10 cellular contexts compared by ENCODE assay signal in genomic region chr18:59927246-59927825, GRCh38. TPM values are rescaled to one million over a fixed set of nuclear protein-coding genes. Genes with fewer than 3 reads are reported as not detected.
DNase-seq lines count a peak whose midpoint lies in the region; ATAC-seq, FAIRE-seq and TF ChIP-seq lines count a peak whose summit lies in the region.
"Had no signal": no experiment of that assay in that cellular context is flagged by ENCODE, and none has a peak within 500 bp of the region (broad histone marks: within the 10 kb centered on the region; RNA-seq: fewer than 3 reads in every experiment).

No MANE protein-coding gene starts in this region.

- peak; percentile 90 to 92 for ATAC-seq in activated naive CD4-positive, alpha-beta T cell treated with anti-CD3 and anti-CD28 coated beads, Interleukin-2, amount 50 U/mL, for 72 hours
- ATAC-seq in HG02885 (IDR thresholded peaks at IDR 0.05; ENCODE audit: poor library complexity, unreplicated experiment) (peak; percentile 78), mucosa of descending colon (no peak)
- ATAC-seq in activated T-cell treated with anti-CD3 and anti-CD28 coated beads, Interleukin-2, amount 50 U/mL, for 72 hours (replicated peaks in 1 of 2): peak; percentile 81 to 91

- DNase-seq in activated naive CD4-positive, alpha-beta T cell treated with anti-CD3 and anti-CD28 coated beads, Interleukin-2, amount 50 U/mL, for 72 hours (ENCODE audit: low spot score in 2 of 2): peak; percentile 41 to 61
- DNase-seq in activated naive CD4-positive, alpha-beta T cell treated with anti-CD3 and anti-CD28 coated beads, Interleukin-2, amount 50 U/mL, for 16 hours: no peak
- peak; percentile 51 to 56 for DNase-seq in activated T-cell treated with anti-CD3 and anti-CD28 coated beads, Interleukin-2, amount 50 U/mL, for 72 hours
- peak; percentile 45 for DNase-seq in stimulated activated CD8-positive, alpha-beta memory T cell treated with anti-CD3 and anti-CD28 coated beads, Interleukin-4, amount 100 ng/mL, for 48 hours
- DNase-seq in HTR-8/SVneo (ENCODE audit: insufficient read length, low spot score) (no peak), Caco-2 (no peak), mucosa of descending colon (no peak)
- DNase-seq: DND-41, NCI-H69 had no signal

- H3K4me1 ChIP-seq in Caco-2 (no peaks in the 10 kb centered on the region), mucosa of descending colon (ENCODE audit: low read depth) (no peaks in the 10 kb centered on the region)

- intact Hi-C loops in Caco-2 (cut with micrococcal nuclease; ENCODE audit: unreplicated experiment) (no loop called here), mucosa of descending colon (cut with DNase I, micrococcal nuclease) (no loop called here)

- H3K9me3 ChIP-seq in Caco-2: no peaks in the 10 kb centered on the region
- H3K9me3 ChIP-seq in mucosa of descending colon: no peaks in the 10 kb centered on the region

- H3K27ac Mint-ChIP-seq in activated naive CD4-positive, alpha-beta T cell treated with anti-CD3 and anti-CD28 coated beads, Interleukin-2, amount 50 U/mL, for 72 hours: peak overlapping the region; percentile 80 to 83
- peak overlapping the region; percentile 55 for H3K27ac Mint-ChIP-seq in activated T-cell treated with anti-CD3 and anti-CD28 coated beads, Interleukin-2, amount 50 U/mL, for 72 hours
- H3K27ac Mint-ChIP-seq in Caco-2 (ENCODE audit: unreplicated experiment): no peak overlapping the region

- no peaks in the 10 kb centered on the region for H3K36me3 ChIP-seq in Caco-2 (ENCODE audit: control insufficient read depth, insufficient read depth, low read length)
- no peaks in the 10 kb centered on the region for H3K36me3 ChIP-seq in mucosa of descending colon (ENCODE audit: low read depth)

- H3K36me3 Mint-ChIP-seq in activated naive CD4-positive, alpha-beta T cell treated with anti-CD3 and anti-CD28 coated beads, Interleukin-2, amount 50 U/mL, for 72 hours: peaks cover 7 to 17% of the 10 kb centered on the region in 2 donors
- H3K36me3 Mint-ChIP-seq in activated T-cell treated with anti-CD3 and anti-CD28 coated beads, Interleukin-2, amount 50 U/mL, for 72 hours (ENCODE audit: insufficient read depth in 2 of 2): no peaks in the 10 kb centered on the region
- no peaks in the 10 kb centered on the region for H3K36me3 Mint-ChIP-seq in Caco-2 (ENCODE audit: insufficient read depth, unreplicated experiment)

- H3K4me3 ChIP-seq in Caco-2 (ENCODE audit: low read depth, low read length): no peak overlapping the region
- no peak overlapping the region for H3K4me3 ChIP-seq in mucosa of descending colon

- FAIRE-seq in HTR-8/SVneo (lab: Jason Lieb, UNC): no peak

- CTCF ChIA-PET in Caco-2 (lab: Charles Lee): no interaction called here

- no peak for TF ChIP-seq CTCF in Caco-2 (IDR thresholded peaks at IDR 0.05; ENCODE audit: insufficient read depth in 1 of 2, low read depth in 1 of 2, low read length in 1 of 2, severe bottlenecking in 1 of 2, unreplicated experiment in 1 of 2)
- TF ChIP-seq CTCF in mucosa of descending colon (IDR thresholded peaks at IDR 0.05): no peak

- peaks cover 46% of the 10 kb centered on the region for H3K4me1 Mint-ChIP-seq in activated T-cell treated with anti-CD3 and anti-CD28 coated beads, Interleukin-2, amount 50 U/mL, for 72 hours (ENCODE audit: low read depth)
- H3K4me1 Mint-ChIP-seq in Caco-2 (ENCODE audit: low read depth, unreplicated experiment): no peaks in the 10 kb centered on the region

- POLR2A ChIA-PET in Caco-2 (lab: Charles Lee): no interaction called here

- peaks cover 9% of the 10 kb centered on the region for H3K27me3 Mint-ChIP-seq in activated T-cell treated with anti-CD3 and anti-CD28 coated beads, Interleukin-2, amount 50 U/mL, for 72 hours (ENCODE audit: low read depth)
- no peaks in the 10 kb centered on the region for H3K27me3 Mint-ChIP-seq in Caco-2 (ENCODE audit: insufficient read depth, unreplicated experiment)

- no peaks in the 10 kb centered on the region for H3K9me3 Mint-ChIP-seq in activated naive CD4-positive, alpha-beta T cell treated with anti-CD3 and anti-CD28 coated beads, Interleukin-2, amount 50 U/mL, for 72 hours
- H3K9me3 Mint-ChIP-seq in activated T-cell treated with anti-CD3 and anti-CD28 coated beads, Interleukin-2, amount 50 U/mL, for 72 hours: no peaks in the 10 kb centered on the region
- H3K9me3 Mint-ChIP-seq in Caco-2 (ENCODE audit: unreplicated experiment): no peaks in the 10 kb centered on the region

- no peaks in the 10 kb centered on the region for H3K27me3 ChIP-seq in Caco-2 (replicated peaks; ENCODE audit: control insufficient read depth, insufficient read depth, low read length)

- H3K4me3 Mint-ChIP-seq in activated T-cell treated with anti-CD3 and anti-CD28 coated beads, Interleukin-2, amount 50 U/mL, for 72 hours: peak overlapping the region; percentile 10 to 65
- H3K4me3 Mint-ChIP-seq in Caco-2 (ENCODE audit: unreplicated experiment): no peak overlapping the region

- BruUV-seq in Caco-2 (replicated peaks; lab: Mats Ljungman, UMichigan): no TSS peak

RNA-seq across cellular contexts. Expression of gene PMAIP1, which starts 27.5 kb away (rescaled TPM):
- 100 to 1,000 TPM in 1 of 2 donors, 10 to 100 TPM in 1; 52.6 to 105 TPM for total RNA-seq in activated naive CD4-positive, alpha-beta T cell treated with anti-CD3 and anti-CD28 coated beads, Interleukin-2, amount 50 U/mL, for 72 hours
- total RNA-seq in activated T-cell treated with anti-CD3 and anti-CD28 coated beads, Interleukin-2, amount 50 U/mL, for 72 hours: 100 to 1,000 TPM in 1 of 2 donors, 10 to 100 TPM in 1; 96.5 to 155 TPM
- total RNA-seq in Caco-2 (2022) (2.3 and 2.4 TPM in 2 replicates), mucosa of descending colon (1 to 10 TPM; 1.2 to 2.2 (median 2.1) TPM)

Comparison
In these comparisons a context has a peak if more than half of its experiments do, and no peak if none do; other contexts are left out.
1. DNase-seq: peak in activated naive CD4-positive, alpha-beta T cell treated with anti-CD3 and anti-CD28 coated beads, Interleukin-2, amount 50 U/mL, for 72 hours (2 of 2), activated T-cell treated with anti-CD3 and anti-CD28 coated beads, Interleukin-2, amount 50 U/mL, for 72 hours (2 of 2) and stimulated activated CD8-positive, alpha-beta memory T cell treated with anti-CD3 and anti-CD28 coated beads, Interleukin-4, amount 100 ng/mL, for 48 hours (single experiment); none in activated naive CD4-positive, alpha-beta T cell treated with anti-CD3 and anti-CD28 coated beads, Interleukin-2, amount 50 U/mL, for 16 hours (single experiment), HTR-8/SVneo (single experiment), Caco-2 (0 of 2) and mucosa of descending colon (0 of 3).
2. RNA of gene PMAIP1, which starts 27.5 kb away (total RNA-seq): 96.5 to 155 TPM in activated T-cell treated with anti-CD3 and anti-CD28 coated beads, Interleukin-2, amount 50 U/mL, for 72 hours and 52.6 to 105 TPM in activated naive CD4-positive, alpha-beta T cell treated with anti-CD3 and anti-CD28 coated beads, Interleukin-2, amount 50 U/mL, for 72 hours; 2.3 to 2.4 TPM in Caco-2 and 1.2 to 2.2 TPM in mucosa of descending colon; every median in the first group is over 10 times any median in the second.